In genomic region chr6:82364087-82365010, GRCh38 we compare ENCODE assay signal across 8 cellular contexts. TPM values are rescaled to one million over a fixed set of nuclear protein-coding genes. Genes with fewer than 3 reads are reported as not detected.
DNase-seq lines count a peak whose midpoint lies in the region; ATAC-seq and TF ChIP-seq lines count a peak whose summit lies in the region.

No MANE protein-coding gene starts in this region.

- peaks cover 26% of the 10 kb centered on the region for H3K4me1 Mint-ChIP-seq in CD4-positive, alpha-beta T cell (ENCODE audit: low read depth)
- peaks cover 0 to 27% (median 13%) of the 10 kb centered on the region in 7 donors for H3K4me1 Mint-ChIP-seq in naive thymus-derived CD4-positive, alpha-beta T cell

- no peaks in the 10 kb centered on the region for H3K79me2 ChIP-seq in KMS-11 (ENCODE audit: insufficient read depth, low read depth)

- intact Hi-C loops in CD4-positive, alpha-beta T cell (cut with DNase I, micrococcal nuclease): no loop called here
- intact Hi-C loops in naive thymus-derived CD4-positive, alpha-beta T cell (cut with micrococcal nuclease): no loop called here

- no peaks in the 10 kb centered on the region for H3K4me1 ChIP-seq in KMS-11 (ENCODE audit: low read depth, poor library complexity, severe bottlenecking)
- H3K4me1 ChIP-seq in naive thymus-derived CD4-positive, alpha-beta T cell (ENCODE audit: control insufficient read depth in 2 of 2, insufficient read depth in 2 of 2, low read length in 2 of 2): peaks cover 0 to 2% of the 10 kb centered on the region in 2 donors

- POLR2A ChIA-PET in CD4-positive, alpha-beta T cell (lab: Charles Lee): no interaction called here
- POLR2A ChIA-PET in naive thymus-derived CD4-positive, alpha-beta T cell (lab: Charles Lee): no interaction called here

- peak overlapping the region; percentile 30; the same call in 1 of the 2 replicates for H2AFZ ChIP-seq in KMS-11 (ENCODE audit: low read depth)

- no peaks in the 10 kb centered on the region for H3K9me3 ChIP-seq in CD4-positive, alpha-beta T cell (ENCODE audit: control insufficient read depth, low read length)
- H3K9me3 ChIP-seq in naive thymus-derived CD4-positive, alpha-beta T cell (ENCODE audit: control insufficient read depth in 2 of 3, low read length in 3 of 3): no peaks in the 10 kb centered on the region

- H3K9me3 Mint-ChIP-seq in CD4-positive, alpha-beta T cell: no peaks in the 10 kb centered on the region
- peaks cover 0 to 8% (median 0%) of the 10 kb centered on the region in 11 donors for H3K9me3 Mint-ChIP-seq in naive thymus-derived CD4-positive, alpha-beta T cell

- H3K9ac ChIP-seq in KMS-11: no peak overlapping the region

- no peak overlapping the region for H3K4me2 ChIP-seq in KMS-11

- TF ChIP-seq CTCF in CD4-positive, alpha-beta T cell (IDR thresholded peaks at IDR 0.05): no peak
- TF ChIP-seq CTCF in KMS-11 (conservative IDR thresholded peaks at IDR 0.05; ENCODE audit: low read depth, low read length) (no peak), fibroblast of mammary gland (conservative IDR thresholded peaks at IDR 0.05; ENCODE audit: control insufficient read depth, insufficient read depth, low read depth, low read length) (no peak)

- no peaks in the 10 kb centered on the region for H3K36me3 Mint-ChIP-seq in CD4-positive, alpha-beta T cell (ENCODE audit: low read depth)
- H3K36me3 Mint-ChIP-seq in naive thymus-derived CD4-positive, alpha-beta T cell: peaks cover 0 to 5% (median 0%) of the 10 kb centered on the region in 5 donors

- no peaks in the 10 kb centered on the region for H4K20me1 ChIP-seq in KMS-11 (ENCODE audit: insufficient read depth)

- H3K27ac ChIP-seq in CD4-positive, alpha-beta T cell (ENCODE audit: low read depth, low read length): no peak overlapping the region
- no peak overlapping the region for H3K27ac ChIP-seq in KMS-11
- no peak overlapping the region for H3K27ac ChIP-seq in naive thymus-derived CD4-positive, alpha-beta T cell (ENCODE audit: low read depth, low read length)

- peak overlapping the region; percentile 83 for H3K4me3 Mint-ChIP-seq in CD4-positive, alpha-beta T cell
- peak overlapping the region; percentile 58 to 89 (median 74) for H3K4me3 Mint-ChIP-seq in naive thymus-derived CD4-positive, alpha-beta T cell

- H3K27ac Mint-ChIP-seq in CD4-positive, alpha-beta T cell: no peak overlapping the region
- H3K27ac Mint-ChIP-seq in naive thymus-derived CD4-positive, alpha-beta T cell: peak overlapping the region in 1 of 9 donors; percentile 55

- CTCF ChIA-PET in CD4-positive, alpha-beta T cell (lab: Charles Lee): no interaction called here
- CTCF ChIA-PET in naive thymus-derived CD4-positive, alpha-beta T cell (lab: Charles Lee): no interaction called here

- H3K4me3 ChIP-seq in KMS-11 (IDR thresholded peaks at IDR 0.05; ENCODE audit: insufficient read depth, low read depth, low read length) (no peak overlapping the region), fibroblast of mammary gland (ENCODE audit: control insufficient read depth, low read depth, low read length) (peak overlapping the region; percentile 79)
- peak overlapping the region; percentile 37 for H3K4me3 ChIP-seq in naive thymus-derived CD4-positive, alpha-beta T cell (ENCODE audit: low read length)

- no peak for ATAC-seq in CD4-positive, alpha-beta T cell (ENCODE audit: poor library complexity)
- ATAC-seq in GM19372 (IDR thresholded peaks at IDR 0.05; ENCODE audit: low read depth, unreplicated experiment): peak; percentile 34
- ATAC-seq in naive thymus-derived CD4-positive, alpha-beta T cell: peak; percentile 20

- H3K27me3 Mint-ChIP-seq in CD4-positive, alpha-beta T cell: peaks cover 67% of the 10 kb centered on the region
- peaks cover 57 to 66% (median 60%) of the 10 kb centered on the region in 5 donors for H3K27me3 Mint-ChIP-seq in naive thymus-derived CD4-positive, alpha-beta T cell

- no peak for DNase-seq in CD4-positive, alpha-beta T cell
- DNase-seq in activated CD4-positive, alpha-beta T cell treated with anti-CD3 and anti-CD28 coated beads, Interleukin-2, amount 50 U/mL, for 48 hours: peak; percentile 11 to 25
- peak; percentile 60 for DNase-seq in fibroblast of mammary gland (ENCODE audit: low read depth)
- DNase-seq in naive thymus-derived CD4-positive, alpha-beta T cell: peak in 1 of 9 donors; percentile 23
- DNase-seq in KG1 (lab: John Stamatoyannopoulos, UW): no peak
- no peak for DNase-seq in cerebellar nuclear complex (lab: John Stamatoyannopoulos, UW)

- peaks cover 72% of the 10 kb centered on the region for H3K27me3 ChIP-seq in CD4-positive, alpha-beta T cell (ENCODE audit: control insufficient read depth, insufficient read depth, low read length)
- H3K27me3 ChIP-seq in KMS-11 (ENCODE audit: insufficient read depth, low read depth): no peaks in the 10 kb centered on the region
- no peaks in the 10 kb centered on the region for H3K27me3 ChIP-seq in naive thymus-derived CD4-positive, alpha-beta T cell (ENCODE audit: control insufficient read depth in 2 of 2, insufficient read depth in 2 of 2, low read length in 2 of 2)

- H3K36me3 ChIP-seq in KMS-11 (ENCODE audit: insufficient read depth): no peaks in the 10 kb centered on the region
- H3K36me3 ChIP-seq in naive thymus-derived CD4-positive, alpha-beta T cell (ENCODE audit: control insufficient read depth in 2 of 3, insufficient read depth in 3 of 3, low read length in 3 of 3): no peaks in the 10 kb centered on the region

RNA-seq across cellular contexts. Expression of gene TPBG, which starts 0.7 kb away (rescaled TPM):
- under 1 TPM; 0.36 to 0.56 TPM for total RNA-seq in CD4-positive, alpha-beta T cell
- total RNA-seq in naive thymus-derived CD4-positive, alpha-beta T cell: under 1 TPM in 1 of 5 experiments, not detected in 4; 0.34 TPM
- not detected for polyA plus RNA-seq in naive thymus-derived CD4-positive, alpha-beta T cell

Comparison
In these comparisons a context has a peak if more than half of its experiments do, and no peak if none do; other contexts are left out.
1. DNase-seq: peak in activated CD4-positive, alpha-beta T cell treated with anti-CD3 and anti-CD28 coated beads, Interleukin-2, amount 50 U/mL, for 48 hours (2 of 2) and fibroblast of mammary gland (single experiment); none in CD4-positive, alpha-beta T cell (0 of 10), KG1 (single experiment) and cerebellar nuclear complex (0 of 2).